In genomic region chr7:30157217-30157616, GRCh38 we compare ENCODE assay signal across 13 cellular contexts. TPM values are rescaled to one million over a fixed set of nuclear protein-coding genes. Genes with fewer than 3 reads are reported as not detected.
DNase-seq lines count a peak whose midpoint lies in the region; ATAC-seq lines count a peak whose summit lies in the region.
"Had no signal": no experiment of that assay in that cellular context is flagged by ENCODE, and none has a peak within 500 bp of the region (broad histone marks: within the 10 kb centered on the region; RNA-seq: fewer than 3 reads in every experiment).

No MANE protein-coding gene starts in this region.

- H3K27ac Mint-ChIP-seq in activated naive CD4-positive, alpha-beta T cell treated with anti-CD3 and anti-CD28 coated beads, Interleukin-2, amount 10 ng/mL, durations not matched to agents 7 days and 5 days: peak overlapping the region; percentile 39
- no peak overlapping the region for H3K27ac Mint-ChIP-seq in activated T-helper 17 cell treated with anti-CD3 and anti-CD28 coated beads, Interleukin-2, amount 50 U/mL, for 72 hours
- H3K27ac Mint-ChIP-seq in stimulated activated effector memory CD8-positive, alpha-beta T cell treated with anti-CD3 and anti-CD28 coated beads, Interleukin-12 subunit alpha, Interleukin-12 subunit beta, amount 100 ng/mL, for 72 hours: no peak overlapping the region

- H3K9me3 Mint-ChIP-seq in activated naive CD4-positive, alpha-beta T cell treated with anti-CD3 and anti-CD28 coated beads, Interleukin-2, amount 10 ng/mL, durations not matched to agents 7 days and 5 days: no peaks in the 10 kb centered on the region
- H3K9me3 Mint-ChIP-seq in activated T-helper 17 cell treated with anti-CD3 and anti-CD28 coated beads, Interleukin-2, amount 50 U/mL, for 72 hours: no peaks in the 10 kb centered on the region
- H3K9me3 Mint-ChIP-seq in stimulated activated effector memory CD8-positive, alpha-beta T cell treated with anti-CD3 and anti-CD28 coated beads, Interleukin-12 subunit alpha, Interleukin-12 subunit beta, amount 100 ng/mL, for 72 hours: no peaks in the 10 kb centered on the region

- no peak overlapping the region for H3K4me3 Mint-ChIP-seq in activated naive CD4-positive, alpha-beta T cell treated with anti-CD3 and anti-CD28 coated beads, Interleukin-2, amount 10 ng/mL, durations not matched to agents 7 days and 5 days
- peak overlapping the region; percentile 23 for H3K4me3 Mint-ChIP-seq in activated T-helper 17 cell treated with anti-CD3 and anti-CD28 coated beads, Interleukin-2, amount 50 U/mL, for 72 hours
- H3K4me3 Mint-ChIP-seq in stimulated activated effector memory CD8-positive, alpha-beta T cell treated with anti-CD3 and anti-CD28 coated beads, Interleukin-12 subunit alpha, Interleukin-12 subunit beta, amount 100 ng/mL, for 72 hours: no peak overlapping the region

- peak; percentile 32 for ATAC-seq in activated T-helper 17 cell treated with anti-CD3 and anti-CD28 coated beads, Interleukin-2, amount 50 U/mL, for 72 hours (replicated peaks)
- ATAC-seq in stimulated activated effector memory CD8-positive, alpha-beta T cell treated with anti-CD3 and anti-CD28 coated beads, Interleukin-12 subunit alpha, Interleukin-12 subunit beta, amount 100 ng/mL, for 72 hours: peak; percentile 19
- ATAC-seq in GM21619 (IDR thresholded peaks at IDR 0.05; ENCODE audit: unreplicated experiment): no peak
- ATAC-seq in HG03354 (IDR thresholded peaks at IDR 0.05; ENCODE audit: poor library complexity, severe bottlenecking, unreplicated experiment): no peak

- DNase-seq in activated naive CD4-positive, alpha-beta T cell treated with anti-CD3 and anti-CD28 coated beads, Interleukin-2, amount 10 ng/mL, durations not matched to agents 7 days and 5 days: peak; percentile 69
- no peak for DNase-seq in activated naive CD4-positive, alpha-beta T cell treated with Interleukin-2 at 50 U/mL for 16 hours
- DNase-seq in NCI-H1092 (lab: John Stamatoyannopoulos, UW) (peak; percentile 32), RPMI8226 (no peak)
- DNase-seq in stimulated activated effector memory CD8-positive, alpha-beta T cell treated with anti-CD3 and anti-CD28 coated beads, Interleukin-12 subunit alpha, Interleukin-12 subunit beta, amount 100 ng/mL, for 72 hours (ENCODE audit: low spot score in 2 of 2): no peak
- DNase-seq: AML-193, DMS153, erythroblast, NCI-H446, OCI-M1 had no signal

- H3K27me3 Mint-ChIP-seq in activated naive CD4-positive, alpha-beta T cell treated with anti-CD3 and anti-CD28 coated beads, Interleukin-2, amount 10 ng/mL, durations not matched to agents 7 days and 5 days: no peaks in the 10 kb centered on the region
- H3K27me3 Mint-ChIP-seq in activated T-helper 17 cell treated with anti-CD3 and anti-CD28 coated beads, Interleukin-2, amount 50 U/mL, for 72 hours: no peaks in the 10 kb centered on the region

- H3K36me3 Mint-ChIP-seq in activated naive CD4-positive, alpha-beta T cell treated with anti-CD3 and anti-CD28 coated beads, Interleukin-2, amount 10 ng/mL, durations not matched to agents 7 days and 5 days: no peaks in the 10 kb centered on the region
- H3K36me3 Mint-ChIP-seq in activated T-helper 17 cell treated with anti-CD3 and anti-CD28 coated beads, Interleukin-2, amount 50 U/mL, for 72 hours (ENCODE audit: low read depth): no peaks in the 10 kb centered on the region
- H3K36me3 Mint-ChIP-seq in stimulated activated effector memory CD8-positive, alpha-beta T cell treated with anti-CD3 and anti-CD28 coated beads, Interleukin-12 subunit alpha, Interleukin-12 subunit beta, amount 100 ng/mL, for 72 hours: no peaks in the 10 kb centered on the region

- CTCF ChIA-PET in activated naive CD4-positive, alpha-beta T cell treated with anti-CD3 and anti-CD28 coated beads, Interleukin-2, amount 10 ng/mL, durations not matched to agents 7 days and 5 days (lab: Charles Lee): no interaction called here

- H3K4me1 Mint-ChIP-seq in activated naive CD4-positive, alpha-beta T cell treated with anti-CD3 and anti-CD28 coated beads, Interleukin-2, amount 10 ng/mL, durations not matched to agents 7 days and 5 days: peaks cover 56% of the 10 kb centered on the region
- H3K4me1 Mint-ChIP-seq in activated T-helper 17 cell treated with anti-CD3 and anti-CD28 coated beads, Interleukin-2, amount 50 U/mL, for 72 hours: no peaks in the 10 kb centered on the region
- H3K4me1 Mint-ChIP-seq in stimulated activated effector memory CD8-positive, alpha-beta T cell treated with anti-CD3 and anti-CD28 coated beads, Interleukin-12 subunit alpha, Interleukin-12 subunit beta, amount 100 ng/mL, for 72 hours: peaks cover 30% of the 10 kb centered on the region

RNA-seq across cellular contexts. Expression of gene MTURN, which starts 22.4 kb away (rescaled TPM):
- 1 to 10 TPM; 4.0 to 6.4 TPM for total RNA-seq in activated T-helper 17 cell treated with anti-CD3 and anti-CD28 coated beads, Interleukin-2, amount 50 U/mL, for 72 hours

Comparison
In these comparisons a context has a peak if more than half of its experiments do, and no peak if none do; other contexts are left out.
1. DNase-seq: peak in activated naive CD4-positive, alpha-beta T cell treated with anti-CD3 and anti-CD28 coated beads, Interleukin-2, amount 10 ng/mL, durations not matched to agents 7 days and 5 days (single experiment) and NCI-H1092 (single experiment); none in activated naive CD4-positive, alpha-beta T cell treated with Interleukin-2 at 50 U/mL for 16 hours (single experiment), stimulated activated effector memory CD8-positive, alpha-beta T cell treated with anti-CD3 and anti-CD28 coated beads, Interleukin-12 subunit alpha, Interleukin-12 subunit beta, amount 100 ng/mL, for 72 hours (0 of 2) and RPMI8226 (single experiment).
2. ATAC-seq: peak in activated T-helper 17 cell treated with anti-CD3 and anti-CD28 coated beads, Interleukin-2, amount 50 U/mL, for 72 hours (single experiment) and stimulated activated effector memory CD8-positive, alpha-beta T cell treated with anti-CD3 and anti-CD28 coated beads, Interleukin-12 subunit alpha, Interleukin-12 subunit beta, amount 100 ng/mL, for 72 hours (single experiment); none in GM21619 (single experiment) and HG03354 (single experiment).